ENCODE assay signal across 18 cellular contexts in genomic region chr9:78010419-78010818, GRCh38. TPM values are rescaled to one million over a fixed set of nuclear protein-coding genes. Genes with fewer than 3 reads are reported as not detected.
DNase-seq lines count a peak whose midpoint lies in the region; ATAC-seq and TF ChIP-seq lines count a peak whose summit lies in the region.
"Had no signal": no experiment of that assay in that cellular context is flagged by ENCODE, and none has a peak within 500 bp of the region (broad histone marks: within the 10 kb centered on the region; RNA-seq: fewer than 3 reads in every experiment).

No MANE protein-coding gene starts in this region.

- no peaks in the 10 kb centered on the region for H3K27me3 Mint-ChIP-seq in CD4-positive, alpha-beta memory T cell
- H3K27me3 Mint-ChIP-seq in activated T-helper 1 cell treated with anti-CD3 and anti-CD28 coated beads, Interleukin-12 subunit alpha, Interleukin-12 subunit beta, Interleukin-2, Interleukin-4 antibody, amounts not matched to agents 30 ng/mL and 10 ng/mL and 1 ng/mL, durations not matched to agents 14 hours and 24 hours and 36 hours (ENCODE audit: insufficient read depth): no peaks in the 10 kb centered on the region

- no peaks in the 10 kb centered on the region for H3K36me3 ChIP-seq in CD4-positive, alpha-beta memory T cell (ENCODE audit: insufficient read depth, low read length)
- peaks cover 0 to 3% of the 10 kb centered on the region in 2 donors for H3K36me3 ChIP-seq in mucosa of rectum (ENCODE audit: control insufficient read depth in 2 of 2, insufficient read depth in 2 of 2, low read length in 2 of 2)
- H3K36me3 ChIP-seq: MG63, tibial artery had no signal

- peaks cover 50 to 85% (median 70%) of the 10 kb centered on the region in 4 donors for H3K4me1 Mint-ChIP-seq in CD4-positive, alpha-beta memory T cell
- peaks cover 62% of the 10 kb centered on the region for H3K4me1 Mint-ChIP-seq in activated T-helper 1 cell treated with anti-CD3 and anti-CD28 coated beads, Interleukin-12 subunit alpha, Interleukin-12 subunit beta, Interleukin-2, Interleukin-4 antibody, amounts not matched to agents 30 ng/mL and 10 ng/mL and 1 ng/mL, durations not matched to agents 14 hours and 24 hours and 36 hours (ENCODE audit: low read depth)

- intact Hi-C loops in CD4-positive, alpha-beta memory T cell (cut with micrococcal nuclease): no loop called here
- intact Hi-C loops in activated T-helper 1 cell treated with anti-CD3 and anti-CD28 coated beads, Interleukin-12 subunit alpha, Interleukin-12 subunit beta, Interleukin-2, Interleukin-4 antibody, amounts not matched to agents 30 ng/mL and 10 ng/mL and 1 ng/mL, durations not matched to agents 14 hours and 24 hours and 36 hours (cut with micrococcal nuclease): loop anchor here (2.0 kb wide), 1 partner anchor 14 kb away; no protein-coding TSS in a partner anchor

- DNase-seq in CD4-positive, alpha-beta memory T cell: peak in 1 of 5 donors; percentile 25
- no peak for DNase-seq in HL-60 (ENCODE audit: low read depth in 1 of 2, low spot score in 1 of 2)
- DNase-seq in activated T-helper 1 cell treated with anti-CD3 and anti-CD28 coated beads, Interleukin-12 subunit alpha, Interleukin-12 subunit beta, Interleukin-2, Interleukin-4 antibody, amounts not matched to agents 30 ng/mL and 10 ng/mL and 1 ng/mL, durations not matched to agents 14 hours and 24 hours and 36 hours (ENCODE audit: low spot score): no peak
- no peak for DNase-seq in caudate nucleus (lab: John Stamatoyannopoulos, UW)
- DNase-seq: aorta, dorsolateral prefrontal cortex, EL, HFFc6, hippocampal formation, MG63, NCI-H2107, NCI-H774, T1000, tibial artery had no signal

- H3K27me3 ChIP-seq in CD4-positive, alpha-beta memory T cell (ENCODE audit: insufficient read depth, low read length): no peaks in the 10 kb centered on the region
- H3K27me3 ChIP-seq in HL-60 (ENCODE audit: insufficient read depth, poor library complexity, severe bottlenecking) (no peaks in the 10 kb centered on the region), mucosa of rectum (ENCODE audit: control insufficient read depth in 2 of 2, insufficient read depth in 2 of 2, low read length in 2 of 2) (no peaks in the 10 kb centered on the region)
- H3K27me3 ChIP-seq: dorsolateral prefrontal cortex, MG63, tibial artery had no signal

- H3K4me1 ChIP-seq in CD4-positive, alpha-beta memory T cell (ENCODE audit: insufficient read depth, low read length): peaks cover 40% of the 10 kb centered on the region
- peaks cover 23 to 24% of the 10 kb centered on the region in 2 donors for H3K4me1 ChIP-seq in mucosa of rectum (ENCODE audit: control insufficient read depth in 2 of 2, insufficient read depth in 2 of 2, low read length in 2 of 2)

- no peak overlapping the region for H3K9ac ChIP-seq in mucosa of rectum (ENCODE audit: low read depth in 1 of 2, low read length in 2 of 2)

- ATAC-seq in HG03135 (IDR thresholded peaks at IDR 0.05; ENCODE audit: unreplicated experiment): no peak
- ATAC-seq in GM21786 (IDR thresholded peaks at IDR 0.05; ENCODE audit: unreplicated experiment): no peak

- H3K27ac ChIP-seq in CD4-positive, alpha-beta memory T cell (ENCODE audit: low read depth, low read length): no peak overlapping the region
- peak overlapping the region; percentile 35 for H3K27ac ChIP-seq in HL-60 (replicated peaks)
- H3K27ac ChIP-seq in mucosa of rectum (ENCODE audit: low read depth in 2 of 2, low read length in 2 of 2): peak overlapping the region; percentile 41 to 44
- H3K27ac ChIP-seq in caudate nucleus (ENCODE audit: low read depth, low read length): no peak overlapping the region
- H3K27ac ChIP-seq: C4-2B, tibial artery had no signal

- TF ChIP-seq CTCF in HL-60 (IDR thresholded peaks at IDR 0.05; ENCODE audit: insufficient read depth, low read length): no peak

- H3K4me3 ChIP-seq in CD4-positive, alpha-beta memory T cell (ENCODE audit: low read length in 2 of 2): no peak overlapping the region
- H3K4me3 ChIP-seq in HL-60 (replicated peaks; ENCODE audit: insufficient read depth, low read length): no peak overlapping the region
- H3K4me3 ChIP-seq in mucosa of rectum (ENCODE audit: low read length in 2 of 2): peak overlapping the region in 1 of 2 donors; percentile 34
- H3K4me3 ChIP-seq: MG63, tibial artery had no signal

- peak overlapping the region in 6 of 8 donors; percentile 37 to 68 (median 60) for H3K4me3 Mint-ChIP-seq in CD4-positive, alpha-beta memory T cell
- H3K4me3 Mint-ChIP-seq in activated T-helper 1 cell treated with anti-CD3 and anti-CD28 coated beads, Interleukin-12 subunit alpha, Interleukin-12 subunit beta, Interleukin-2, Interleukin-4 antibody, amounts not matched to agents 30 ng/mL and 10 ng/mL and 1 ng/mL, durations not matched to agents 14 hours and 24 hours and 36 hours: peak overlapping the region; percentile 21
- H3K4me3 Mint-ChIP-seq: HFFc6 had no signal

- no peaks in the 10 kb centered on the region for H3K9me3 ChIP-seq in CD4-positive, alpha-beta memory T cell (ENCODE audit: control insufficient read depth in 1 of 2, low read length in 2 of 2)
- no peaks in the 10 kb centered on the region for H3K9me3 ChIP-seq in mucosa of rectum (ENCODE audit: control insufficient read depth in 2 of 2, low read length in 2 of 2)
- H3K9me3 ChIP-seq: MG63, tibial artery had no signal

- peaks cover 0 to 2% (median 0%) of the 10 kb centered on the region in 8 donors for H3K9me3 Mint-ChIP-seq in CD4-positive, alpha-beta memory T cell
- no peaks in the 10 kb centered on the region for H3K9me3 Mint-ChIP-seq in activated T-helper 1 cell treated with anti-CD3 and anti-CD28 coated beads, Interleukin-12 subunit alpha, Interleukin-12 subunit beta, Interleukin-2, Interleukin-4 antibody, amounts not matched to agents 30 ng/mL and 10 ng/mL and 1 ng/mL, durations not matched to agents 14 hours and 24 hours and 36 hours
- H3K9me3 Mint-ChIP-seq: HFFc6 had no signal

- H3K27ac Mint-ChIP-seq in CD4-positive, alpha-beta memory T cell: peak overlapping the region; percentile 3 to 87 (median 58)
- H3K27ac Mint-ChIP-seq in activated T-helper 1 cell treated with anti-CD3 and anti-CD28 coated beads, Interleukin-12 subunit alpha, Interleukin-12 subunit beta, Interleukin-2, Interleukin-4 antibody, amounts not matched to agents 30 ng/mL and 10 ng/mL and 1 ng/mL, durations not matched to agents 14 hours and 24 hours and 36 hours: peak overlapping the region; percentile 65
- H3K27ac Mint-ChIP-seq: HFFc6 had no signal

- POLR2A ChIA-PET in CD4-positive, alpha-beta memory T cell (lab: Charles Lee; ENCODE audit: partially characterized antibody): interaction anchor here (1.5 kb wide), 1 partner anchor 21 kb away, joined by 3 read pairs; no protein-coding TSS in a partner anchor

- peaks cover 17% of the 10 kb centered on the region in 2 donors for H3K36me3 Mint-ChIP-seq in CD4-positive, alpha-beta memory T cell
- peaks cover 28% of the 10 kb centered on the region for H3K36me3 Mint-ChIP-seq in activated T-helper 1 cell treated with anti-CD3 and anti-CD28 coated beads, Interleukin-12 subunit alpha, Interleukin-12 subunit beta, Interleukin-2, Interleukin-4 antibody, amounts not matched to agents 30 ng/mL and 10 ng/mL and 1 ng/mL, durations not matched to agents 14 hours and 24 hours and 36 hours (ENCODE audit: low read depth)

- CTCF ChIA-PET in CD4-positive, alpha-beta memory T cell (lab: Charles Lee; ENCODE audit: partially characterized antibody): interaction anchor here (0.9 to 1.1 kb wide), 2 partner anchors 22 to 33 kb away, joined by 3 to 4 read pairs; no protein-coding TSS in a partner anchor

RNA-seq across cellular contexts. Expression of gene GNAQ, which starts 21.2 kb away (rescaled TPM):
- total RNA-seq in CD4-positive, alpha-beta memory T cell: 10 to 100 TPM; 50.7 to 57.2 TPM
- polyA plus RNA-seq in CD4-positive, alpha-beta memory T cell: 10 to 100 TPM in 1 of 2 donors, 1 to 10 TPM in 1; 6.9 to 18.4 TPM
- 26.8 and 27.0 TPM in 2 replicates for total RNA-seq in activated T-helper 1 cell treated with anti-CD3 and anti-CD28 coated beads, Interleukin-12 subunit alpha, Interleukin-12 subunit beta, Interleukin-2, Interleukin-4 antibody, amounts not matched to agents 30 ng/mL and 10 ng/mL and 1 ng/mL, durations not matched to agents 14 hours and 24 hours and 36 hours

Comparison
In these comparisons a context has a peak if more than half of its experiments do, and no peak if none do; other contexts are left out.
1. H3K27ac ChIP-seq: peak in HL-60 (single experiment) and mucosa of rectum (2 of 2); none in CD4-positive, alpha-beta memory T cell (single experiment) and caudate nucleus (single experiment).